ENCODE assay signal across 1 cellular context in genomic region chr3:157336252-157337009, GRCh38.
TF ChIP-seq lines count a peak whose summit lies in the region.

No MANE protein-coding gene starts in this region.

TF ChIP-seq in IMR-90, 13 proteins besides CTCF, POLR2A, EP300 and RAD21 (continued from another document):
- no peak for TF ChIP-seq CHD1 (IDR thresholded peaks at IDR 0.05; ENCODE audit: low read depth, low read length)
TF ChIP-seq in IMR-90: peak in this region for 0.
